ENCODE assay signal across 8 cellular contexts in genomic region chr16:66552288-66553143, GRCh38. TPM values are rescaled to one million over a fixed set of nuclear protein-coding genes. Genes with fewer than 3 reads are reported as not detected.
A peak's percentile ranks its signal among the peaks of the same experiment; 100 is the strongest.
DNase-seq lines count a peak whose midpoint lies in the region; ATAC-seq and TF ChIP-seq lines count a peak whose summit lies in the region.

Gene CKLF (plus strand): TSS chr16:66552576. CDS start chr16:66552716, 140 bp downstream.

- H3K4me1 ChIP-seq in osteoblast (ENCODE audit: insufficient read depth, low read length), result peaks cover 38% of the 10 kb centered on the region

- peaks cover 40 to 50% of the 10 kb centered on the region in 2 donors for H3K36me3 Mint-ChIP-seq in activated naive CD4-positive, alpha-beta T cell treated with anti-CD3 and anti-CD28 coated beads, Interleukin-2, amount 50 U/mL, for 72 hours

- H3K4me3 ChIP-seq in GM08714 (ENCODE audit: low read length) (peak within 1 kb of the TSS; percentile 42), osteoblast (ENCODE audit: insufficient read depth, low read length) (peak within 1 kb of the TSS; percentile 88)

- no peaks in the 10 kb centered on the region for H4K20me1 ChIP-seq in osteoblast (ENCODE audit: insufficient read depth, low read length)

- peaks cover 44% of the 10 kb centered on the region for H3K79me2 ChIP-seq in osteoblast (ENCODE audit: insufficient read depth, low read length)

- H3K27ac ChIP-seq in osteoblast (ENCODE audit: low read depth, low read length) (peak within 1 kb of the TSS; percentile 84), temporal lobe (ENCODE audit: low read depth, low read length) (peak within 1 kb of the TSS; percentile 93)

- TF ChIP-seq CTCF in osteoblast (IDR thresholded peaks at IDR 0.05; ENCODE audit: extremely low read depth, low read depth, low read length), result no peak

- no peaks in the 10 kb centered on the region for H3K27me3 ChIP-seq in osteoblast (ENCODE audit: insufficient read depth, low read length)

- DNase-seq in NCI-H1092 treated with DMSO at 0.1 percent for 48 hours (lab: John Stamatoyannopoulos, UW), result peak; percentile 93
- peak; percentile 85 for DNase-seq in SKM-1 treated with dmso at 0.1 percent for 144 hours (lab: John Stamatoyannopoulos, UW; ENCODE audit: unreplicated experiment)
- peak; percentile 95 for DNase-seq in activated naive CD4-positive, alpha-beta T cell treated with anti-CD3 and anti-CD28 coated beads, Interleukin-2, amount 50 U/mL, for 72 hours (ENCODE audit: low spot score in 2 of 2)
- peak; percentile 90 for DNase-seq in glomerular visceral epithelial cell (ENCODE audit: extremely low spot score)
- peak; percentile 99 for DNase-seq in osteoblast (ENCODE audit: insufficient read length, low spot score, missing footprints)

- ATAC-seq in HG02610 (IDR thresholded peaks at IDR 0.05; ENCODE audit: unreplicated experiment), result peak; percentile 73
- ATAC-seq in activated naive CD4-positive, alpha-beta T cell treated with anti-CD3 and anti-CD28 coated beads, Interleukin-2, amount 50 U/mL, for 72 hours, result peak; percentile 71 to 81

- H3K36me3 ChIP-seq in osteoblast (ENCODE audit: insufficient read depth, low read length), result peaks cover 2% of the 10 kb centered on the region

- peak within 1 kb of the TSS; percentile 98 for H2AFZ ChIP-seq in osteoblast (ENCODE audit: low read length)

- H3K4me2 ChIP-seq in osteoblast (ENCODE audit: insufficient read depth, low read length), result peak within 1 kb of the TSS; percentile 96

- H3K9me3 ChIP-seq in osteoblast (ENCODE audit: low read depth, low read length), result no peaks in the 10 kb centered on the region

- H3K9me3 Mint-ChIP-seq in activated naive CD4-positive, alpha-beta T cell treated with anti-CD3 and anti-CD28 coated beads, Interleukin-2, amount 50 U/mL, for 72 hours, result no peaks in the 10 kb centered on the region

- peak within 1 kb of the TSS; percentile 97 to 99 for H3K27ac Mint-ChIP-seq in activated naive CD4-positive, alpha-beta T cell treated with anti-CD3 and anti-CD28 coated beads, Interleukin-2, amount 50 U/mL, for 72 hours

RNA-seq across cellular contexts. Expression of gene CKLF, which starts in this region (rescaled TPM):
- 100 to 1,000 TPM; 117 to 136 TPM for total RNA-seq in activated naive CD4-positive, alpha-beta T cell treated with anti-CD3 and anti-CD28 coated beads, Interleukin-2, amount 50 U/mL, for 72 hours
- 46.0 and 48.9 TPM in 2 replicates for total RNA-seq in osteoblast
- total RNA-seq in temporal lobe, result 27.8 TPM

Comparison
In these comparisons a context has a peak if more than half of its experiments do, and no peak if none do; other contexts are left out.
1. Peak in every context shown above with its lines: DNase-seq, ATAC-seq, H3K4me3 ChIP-seq and H3K27ac ChIP-seq.